1 cellular context compared by ENCODE assay signal in genomic region chr2:190213441-190214335, GRCh38.
TF ChIP-seq lines count a peak whose summit lies in the region.

No MANE protein-coding gene starts in this region.

TF ChIP-seq in GM23338, 12 proteins besides CTCF, POLR2A, EP300 and RAD21 (continued from another document):
- TF ChIP-seq ZNF462 (CRISPR knock-in tag; IDR thresholded peaks at IDR 0.05) (no peak), CREB1 (CRISPR knock-in tag; IDR thresholded peaks at IDR 0.05; ENCODE audit: low read depth) (no peak), ZNF114 (CRISPR knock-in tag; IDR thresholded peaks at IDR 0.05) (no peak)
